ENCODE assay signal across 28 cellular contexts in the genomic region with DNA sequence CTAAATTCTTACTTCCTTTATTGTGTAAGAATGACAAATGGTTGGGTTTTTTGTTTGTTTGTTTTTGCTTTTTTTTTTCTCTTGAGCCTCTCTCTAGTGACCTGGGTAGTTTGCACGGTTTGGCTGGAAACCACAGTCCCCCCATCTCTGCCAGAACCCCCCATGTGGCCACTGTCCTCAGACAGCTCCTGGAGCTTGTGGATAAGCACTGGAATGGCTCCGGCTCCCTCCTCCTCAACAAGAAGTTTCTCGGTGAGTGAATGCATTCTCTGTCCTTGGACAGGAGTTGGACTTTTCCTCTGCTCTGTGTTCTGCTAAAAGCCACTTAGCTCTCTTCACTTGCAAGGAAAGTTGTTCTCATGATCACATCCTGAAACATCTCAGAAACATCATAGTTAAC. TPM values are rescaled to one million over a fixed set of nuclear protein-coding genes. Genes with fewer than 3 reads are reported as not detected.
DNase-seq lines count a peak whose midpoint lies in the region; ATAC-seq, FAIRE-seq and TF ChIP-seq lines count a peak whose summit lies in the region.
"Had no signal": no experiment of that assay in that cellular context is flagged by ENCODE, and none has a peak within 500 bp of the region (broad histone marks: within the 10 kb centered on the region; RNA-seq: fewer than 3 reads in every experiment).

No MANE protein-coding gene starts in this region.

- peak overlapping the region in 2 of 11 experiments; percentile 7 to 48; a peak in 2 of 22 replicates for H3K27ac ChIP-seq in BLaER1 treated with 17β-estradiol and CSF1 and Interleukin-3, amounts not matched to agents 10 nM and 100 nM
- no peak overlapping the region for H3K27ac ChIP-seq in GM23338 (ENCODE audit: low read depth)
- H3K27ac ChIP-seq in osteoblast (ENCODE audit: low read depth, low read length), result no peak overlapping the region
- H3K27ac ChIP-seq: A549, HL-60 had no signal

- H3K4me2 ChIP-seq in BLaER1 treated with 17β-estradiol and CSF1 and Interleukin-3, amounts not matched to agents 10 nM and 100 nM, result peak overlapping the region in 7 of 11 experiments; percentile 8 to 73 (median 56); a peak in 11 of 22 replicates
- H3K4me2 ChIP-seq in GM23338 (no peak overlapping the region), osteoblast (ENCODE audit: insufficient read depth, low read length) (no peak overlapping the region)
- H3K4me2 ChIP-seq: A549 had no signal

- H3K79me2 ChIP-seq in GM23338 (replicated peaks; ENCODE audit: insufficient read depth), result no peaks in the 10 kb centered on the region
- no peaks in the 10 kb centered on the region for H3K79me2 ChIP-seq in osteoblast (ENCODE audit: insufficient read depth, low read length)

- TF ChIP-seq CTCF in GM23338 (conservative IDR thresholded peaks at IDR 0.05; ENCODE audit: low read depth in 2 of 2), result no peak
- no peak for TF ChIP-seq CTCF in osteoblast (IDR thresholded peaks at IDR 0.05; ENCODE audit: extremely low read depth, low read depth, low read length)
- TF ChIP-seq CTCF in lower leg skin (IDR thresholded peaks at IDR 0.05), result no peak

- FAIRE-seq in RCC 7860 (lab: Jason Lieb, UNC), result no peak
- FAIRE-seq: A549, GM12892 had no signal

- no peaks in the 10 kb centered on the region for H3F3A ChIP-seq in GM23338 (replicated peaks; ENCODE audit: low read depth)

- H3K4me1 ChIP-seq in BLaER1 treated with 17β-estradiol and CSF1 and Interleukin-3, amounts not matched to agents 10 nM and 100 nM, result peaks cover 0 to 20% (median 8%) of the 10 kb centered on the region in 10 experiments; a peak in 12 of 20 replicates
- H3K4me1 ChIP-seq in GM23338 (ENCODE audit: insufficient read depth), result no peaks in the 10 kb centered on the region
- H3K4me1 ChIP-seq in adipocyte (ENCODE audit: control insufficient read depth, insufficient read depth, low read length), result peaks cover 9% of the 10 kb centered on the region
- no peaks in the 10 kb centered on the region for H3K4me1 ChIP-seq in osteoblast (ENCODE audit: insufficient read depth, low read length)

- no peaks in the 10 kb centered on the region for H4K20me1 ChIP-seq in BLaER1 treated with 17β-estradiol and CSF1 and Interleukin-3, amounts not matched to agents 10 nM and 100 nM
- H4K20me1 ChIP-seq in GM23338 (replicated peaks; ENCODE audit: insufficient read depth) (no peaks in the 10 kb centered on the region), osteoblast (ENCODE audit: insufficient read depth, low read length) (no peaks in the 10 kb centered on the region)

- WGBS in lower leg skin, 2 donors, result 46 to 65% methylated on average over 3 of the region's 3 CpGs

- H3K9me2 ChIP-seq in GM23338 (ENCODE audit: insufficient read depth), result no peaks in the 10 kb centered on the region

- H3K4me3 Mint-ChIP-seq in GM23338, result no peak overlapping the region
- H3K4me3 Mint-ChIP-seq: B cell; CD4-positive, CD25-positive, alpha-beta regulatory T cell; T-cell had no signal

- no peaks in the 10 kb centered on the region for H3K27me3 ChIP-seq in BLaER1 treated with 17β-estradiol and CSF1 and Interleukin-3, amounts not matched to agents 10 nM and 100 nM
- H3K27me3 ChIP-seq in GM23338 (ENCODE audit: insufficient read depth) (no peaks in the 10 kb centered on the region), adipocyte (replicated peaks; ENCODE audit: control insufficient read depth, insufficient read depth, low read length) (peaks cover 11% of the 10 kb centered on the region), osteoblast (ENCODE audit: insufficient read depth, low read length) (peaks cover 4% of the 10 kb centered on the region)

- intact Hi-C loops in lower leg skin (cut with DNase I; ENCODE audit: low total_unique reads), result no loop called here

- no peaks in the 10 kb centered on the region for H3K27me3 Mint-ChIP-seq in GM23338 (ENCODE audit: insufficient read depth, low read depth, poor library complexity)

- no peak overlapping the region for H3K4me3 ChIP-seq in BLaER1 treated with 17β-estradiol and CSF1 and Interleukin-3, amounts not matched to agents 10 nM and 100 nM
- H3K4me3 ChIP-seq in GM23338 (no peak overlapping the region), adipocyte (ENCODE audit: low read length) (peak overlapping the region; percentile 2), osteoblast (ENCODE audit: insufficient read depth, low read length) (no peak overlapping the region), lower leg skin (ENCODE audit: low read depth, poor library complexity, severe bottlenecking) (no peak overlapping the region)
- H3K4me3 ChIP-seq: A549 had no signal

- no peaks in the 10 kb centered on the region for H3K36me3 ChIP-seq in BLaER1 treated with 17β-estradiol and CSF1 and Interleukin-3, amounts not matched to agents 10 nM and 100 nM
- H3K36me3 ChIP-seq in GM23338 (ENCODE audit: insufficient read depth) (no peaks in the 10 kb centered on the region), adipocyte (ENCODE audit: control insufficient read depth, insufficient read depth, low read length, severe bottlenecking) (no peaks in the 10 kb centered on the region), osteoblast (ENCODE audit: insufficient read depth, low read length) (no peaks in the 10 kb centered on the region)

- no peak for TF ChIP-seq POLR2A in lower leg skin (IDR thresholded peaks at IDR 0.05)

- H3K27ac Mint-ChIP-seq in GM23338, result no peak overlapping the region
- H3K27ac Mint-ChIP-seq: B cell; CD4-positive, CD25-positive, alpha-beta regulatory T cell; T-cell had no signal

- 0 out of 22 replicates have a peak overlapping the region, but pooled peaks of 1 of the 11 experiments have one; percentile 25 for H3K9ac ChIP-seq in BLaER1 treated with 17β-estradiol and CSF1 and Interleukin-3, amounts not matched to agents 10 nM and 100 nM
- no peak overlapping the region for H3K9ac ChIP-seq in adipocyte (ENCODE audit: low read length)

- ATAC-seq in GM23338 (no peak), GM19328 (IDR thresholded peaks at IDR 0.05; ENCODE audit: unreplicated experiment) (no peak)
- ATAC-seq: A549, HCT116, T-cell had no signal

- no peaks in the 10 kb centered on the region for H3K4me1 Mint-ChIP-seq in GM23338
- H3K4me1 Mint-ChIP-seq: B cell; CD4-positive, CD25-positive, alpha-beta regulatory T cell; T-cell had no signal

- H3K9me3 Mint-ChIP-seq in GM23338, result no peaks in the 10 kb centered on the region
- H3K9me3 Mint-ChIP-seq: CD4-positive, CD25-positive, alpha-beta regulatory T cell; T-cell had no signal

- H2AFZ ChIP-seq in GM23338 (peak overlapping the region; percentile 69; the same call in 1 of the 2 replicates), osteoblast (ENCODE audit: low read length) (peak overlapping the region; percentile 53)

- DNase-seq in GM23338 (ENCODE audit: low spot score), result no peak
- no peak for DNase-seq in adipocyte (ENCODE audit: low read depth)
- DNase-seq in osteoblast (ENCODE audit: insufficient read length, low spot score, missing footprints), result peak; percentile 53
- DNase-seq in activated naive CD4-positive, alpha-beta T cell (lab: John Stamatoyannopoulos, UW), result no peak
- no peak for DNase-seq in lower leg skin (ENCODE audit: low spot score in 2 of 2)
- DNase-seq in RCC 7860 (ENCODE audit: low spot score), result no peak
- DNase-seq: CD4-positive, CD25-positive, alpha-beta regulatory T cell; DMS153; DND-41; Karpas-422; NCI-H1417; NCI-H1694; NCI-H2029 treated with DMSO at 0.1 percent for 48 hours; NCI-H2171 treated with DMSO at 0.1 percent for 48 hours; NCI-H524; NCI-H748 treated with DMSO at 0.1 percent for 48 hours; RPMI8226; SHP77; T-cell had no signal

- peaks cover 0 to 2% (median 0%) of the 10 kb centered on the region in 11 experiments; a peak in 2 of 22 replicates for H3K9me3 ChIP-seq in BLaER1 treated with 17β-estradiol and CSF1 and Interleukin-3, amounts not matched to agents 10 nM and 100 nM (replicated peaks in 1 of 11)
- no peaks in the 10 kb centered on the region for H3K9me3 ChIP-seq in adipocyte (ENCODE audit: control insufficient read depth, low read length)
- no peaks in the 10 kb centered on the region for H3K9me3 ChIP-seq in osteoblast (ENCODE audit: low read depth, low read length)
- H3K9me3 ChIP-seq: A549 had no signal

- H3K36me3 Mint-ChIP-seq in GM23338 (ENCODE audit: low read depth), result no peaks in the 10 kb centered on the region
- H3K36me3 Mint-ChIP-seq: CD4-positive, CD25-positive, alpha-beta regulatory T cell; T-cell had no signal

TF ChIP-seq in GM23338, 12 proteins besides CTCF, POLR2A, EP300 and RAD21 (continues in another document):
- no peak for TF ChIP-seq EZH2 (IDR thresholded peaks at IDR 0.05; ENCODE audit: low read depth, unreplicated experiment)
- TF ChIP-seq STAT1 (IDR thresholded peaks at IDR 0.05; ENCODE audit: unreplicated experiment), result no peak
- TF ChIP-seq POLR2AphosphoS5 (IDR thresholded peaks at IDR 0.05; ENCODE audit: low read depth), result no peak
- TF ChIP-seq CREB1 (CRISPR knock-in tag; IDR thresholded peaks at IDR 0.05; ENCODE audit: low read depth), result no peak
- TF ChIP-seq NANOG (IDR thresholded peaks at IDR 0.05; ENCODE audit: borderline replicate concordance), result no peak

RNA-seq across cellular contexts. Expression of gene TPPP3, which starts 18.1 kb away (rescaled TPM):
- total RNA-seq in GM23338 (2014; rRNA removed; shearing (Covaris generic)), result 0.28 TPM in 1 of 2 replicates, not detected in the other
- polyA plus RNA-seq in GM23338 (2016; fragmentation: Nextera tagmentation; extraction: Ambion mirVana), result 0.26 and 1.3 TPM in 2 replicates
- total RNA-seq in osteoblast (0.59 and 0.72 TPM in 2 replicates), lower leg skin (100 to 1,000 TPM in 2 of 4 donors, 10 to 100 TPM in 2; 29.6 to 197 (median 89.7) TPM)
- total RNA-seq: B cell; CD4-positive, CD25-positive, alpha-beta regulatory T cell; H4 had no signal
- polyA plus RNA-seq: CD4-positive, CD25-positive, alpha-beta regulatory T cell had no signal

RNA-seq across cellular contexts. Expression of gene ZDHHC1, which starts 41.1 kb away (rescaled TPM):
- total RNA-seq in GM23338 (2014; rRNA removed; shearing (Covaris generic)), result 2.3 and 2.7 TPM in 2 replicates
- 1.4 and 1.6 TPM in 2 replicates for polyA plus RNA-seq in GM23338 (2016; fragmentation: Nextera tagmentation; extraction: Ambion mirVana)
- 9.0 and 13.3 TPM in 2 replicates for total RNA-seq in osteoblast
- total RNA-seq in lower leg skin, result 10 to 100 TPM; 15.1 to 24.7 (median 21.4) TPM
- total RNA-seq: CD4-positive, CD25-positive, alpha-beta regulatory T cell had no signal

RNA-seq across cellular contexts. Expression of gene LRRC36, which starts 48.5 kb away (rescaled TPM):
- total RNA-seq in GM23338 (2014; rRNA removed; shearing (Covaris generic)), result 1.2 TPM in 1 of 2 replicates, not detected in the other
- polyA plus RNA-seq in GM23338 (2016; fragmentation: Nextera tagmentation; extraction: Ambion mirVana), result not detected in 2 replicates
- total RNA-seq in osteoblast (not detected in 2 replicates), lower leg skin (under 1 TPM in 2 of 4 donors, not detected in 2; 0.26 to 0.64 TPM)
- total RNA-seq: B cell; CD4-positive, CD25-positive, alpha-beta regulatory T cell; T-cell had no signal
- polyA plus RNA-seq: CD4-positive, CD25-positive, alpha-beta regulatory T cell had no signal

RNA-seq across cellular contexts. Expression of gene KCTD19, which starts 48.6 kb away (rescaled TPM):
- 0.31 TPM in 1 of 2 replicates, not detected in the other for total RNA-seq in GM23338 (2014; rRNA removed; shearing (Covaris generic))
- polyA plus RNA-seq in GM23338 (2016; fragmentation: Nextera tagmentation; extraction: Ambion mirVana), result 0.61 and 0.65 TPM in 2 replicates
- total RNA-seq in osteoblast, result not detected in 2 replicates
- under 1 TPM in 2 of 4 donors, not detected in 2; 0.11 to 0.32 TPM for total RNA-seq in lower leg skin
- total RNA-seq: B cell; CD4-positive, CD25-positive, alpha-beta regulatory T cell; H4; SK-MEL-5; T-cell had no signal
- polyA plus RNA-seq: CD4-positive, CD25-positive, alpha-beta regulatory T cell had no signal

RNA-seq across cellular contexts. Expression of gene HSD11B2, which starts 55.8 kb away (rescaled TPM):
- total RNA-seq in GM23338 (2014; rRNA removed; shearing (Covaris generic)), result 23.0 and 25.1 TPM in 2 replicates
- polyA plus RNA-seq in GM23338 (2016; fragmentation: Nextera tagmentation; extraction: Ambion mirVana), result 14.8 and 16.6 TPM in 2 replicates
- total RNA-seq in osteoblast, result not detected in 2 replicates
- total RNA-seq in lower leg skin, result 100 to 1,000 TPM in 1 of 4 donors, 10 to 100 TPM in 3; 63.2 to 121 (median 80.8) TPM
- total RNA-seq: B cell; CD4-positive, CD25-positive, alpha-beta regulatory T cell had no signal
- polyA plus RNA-seq: CD4-positive, CD25-positive, alpha-beta regulatory T cell had no signal

Comparison
In these comparisons a context has a peak if more than half of its experiments do, and no peak if none do; other contexts are left out.
1. H3K4me2 ChIP-seq: peak in BLaER1 treated with 17β-estradiol and CSF1 and Interleukin-3, amounts not matched to agents 10 nM and 100 nM (7 of 11); none in GM23338 (single experiment) and osteoblast (single experiment).
2. RNA of gene TPPP3, which starts 18.1 kb away (total RNA-seq): 29.6 to 197 TPM in lower leg skin; 0.59 to 0.72 TPM in osteoblast and 0.28 TPM in GM23338; every median in the first group is over 10 times any median in the second.